In genomic region chr5:65103674-65104035, GRCh38 we compare ENCODE assay signal across 8 cellular contexts.
DNase-seq lines count a peak whose midpoint lies in the region; ATAC-seq and TF ChIP-seq lines count a peak whose summit lies in the region.

No MANE protein-coding gene starts in this region.

- H3K9me3 Mint-ChIP-seq in activated B cell treated with CpG ODN at 0.5 μM for 24 hours: no peaks in the 10 kb centered on the region

- ATAC-seq in activated B cell treated with CpG ODN at 0.5 μM for 24 hours (ENCODE audit: low read depth): no peak

- H3K4me1 ChIP-seq in left ventricle myocardium inferior (peaks cover 17% of the 10 kb centered on the region), SJCRH30 (peaks cover 10% of the 10 kb centered on the region; the same call in 1 of the 2 replicates)

- peak overlapping the region; percentile 81 for H3K4me3 Mint-ChIP-seq in activated B cell treated with CpG ODN at 0.5 μM for 24 hours

- POLR2A ChIA-PET in activated B cell treated with CpG ODN at 0.5 μM for 24 hours (lab: Charles Lee): interaction anchor here (0.6 to 2.0 kb wide), 9 partner anchors 43 to 1901 kb away, joined by 3 to 11 read pairs (median 4); no protein-coding TSS in a partner anchor

- H3K36me3 Mint-ChIP-seq in activated B cell treated with CpG ODN at 0.5 μM for 24 hours (ENCODE audit: low read depth): no peaks in the 10 kb centered on the region

- TF ChIP-seq CTCF in activated B cell treated with CpG ODN at 0.5 μM for 24 hours (IDR thresholded peaks at IDR 0.05): no peak
- no peak for TF ChIP-seq CTCF in left ventricle myocardium inferior (IDR thresholded peaks at IDR 0.05; ENCODE audit: borderline replicate concordance)

- peak; percentile 25 for DNase-seq in DMS79 treated with DMSO at 0.1 percent for 48 hours (lab: John Stamatoyannopoulos, UW)
- no peak for DNase-seq in DMS79 (lab: John Stamatoyannopoulos, UW)
- DNase-seq in activated B cell treated with CpG ODN at 0.5 μM for 24 hours: no peak
- no peak for DNase-seq in left ventricle myocardium inferior
- DNase-seq in stimulated activated CD8-positive, alpha-beta memory T cell treated with anti-CD3 and anti-CD28 coated beads, Interleukin-4, amount 100 ng/mL, for 48 hours: peak; percentile 30
- no peak for DNase-seq in stimulated activated CD4-positive, alpha-beta T cell treated with anti-CD3 and anti-CD28 coated beads, Interleukin-4, amount 100 ng/mL, for 24 hours
- DNase-seq in activated CD4-positive, CD25-positive, alpha-beta regulatory T cell (lab: John Stamatoyannopoulos, UW): no peak
- no peak for DNase-seq in SJCRH30

- no peaks in the 10 kb centered on the region for H3K27me3 Mint-ChIP-seq in activated B cell treated with CpG ODN at 0.5 μM for 24 hours

- H3K9me3 ChIP-seq in left ventricle myocardium inferior (replicated peaks): no peaks in the 10 kb centered on the region
- H3K9me3 ChIP-seq in SJCRH30 (replicated peaks): no peaks in the 10 kb centered on the region

- peak overlapping the region; percentile 71 for H3K4me3 ChIP-seq in left ventricle myocardium inferior
- no peak overlapping the region for H3K4me3 ChIP-seq in SJCRH30

- H3K27ac Mint-ChIP-seq in activated B cell treated with CpG ODN at 0.5 μM for 24 hours: peak overlapping the region; percentile 79

- H3K36me3 ChIP-seq in left ventricle myocardium inferior (no peaks in the 10 kb centered on the region), SJCRH30 (no peaks in the 10 kb centered on the region)

- CTCF ChIA-PET in activated B cell treated with CpG ODN at 0.5 μM for 24 hours (lab: Charles Lee): interaction anchor here (1.0 to 2.4 kb wide), 8 partner anchors 28 to 380 kb away, joined by 3 to 10 read pairs (median 4); no protein-coding TSS in a partner anchor

- peak overlapping the region; percentile 89 for H3K27ac ChIP-seq in left ventricle myocardium inferior (replicated peaks)
- H3K27ac ChIP-seq in SJCRH30: no peak overlapping the region

- H3K27me3 ChIP-seq in left ventricle myocardium inferior (ENCODE audit: low read depth) (no peaks in the 10 kb centered on the region), SJCRH30 (no peaks in the 10 kb centered on the region)

- intact Hi-C loops in activated B cell treated with CpG ODN at 0.5 μM for 24 hours (cut with micrococcal nuclease) (loop anchor here (1.0 to 10.0 kb wide), 9 partner anchors 27 to 521 kb away; partner anchors contain the start of genes CENPK, PPWD1, SHLD3 and TRAPPC13), left ventricle myocardium inferior (cut with micrococcal nuclease) (loop anchor here (10.0 kb wide), 1 partner anchor 381 kb away; the partner anchor contains the start of gene ADAMTS6)

- peaks cover 27% of the 10 kb centered on the region for H3K4me1 Mint-ChIP-seq in activated B cell treated with CpG ODN at 0.5 μM for 24 hours

Comparison
In these comparisons a context has a peak if more than half of its experiments do, and no peak if none do; other contexts are left out.
1. DNase-seq: peak in DMS79 treated with DMSO at 0.1 percent for 48 hours (single experiment) and stimulated activated CD8-positive, alpha-beta memory T cell treated with anti-CD3 and anti-CD28 coated beads, Interleukin-4, amount 100 ng/mL, for 48 hours (single experiment); none in DMS79 (single experiment), activated B cell treated with CpG ODN at 0.5 μM for 24 hours (single experiment), left ventricle myocardium inferior (single experiment), stimulated activated CD4-positive, alpha-beta T cell treated with anti-CD3 and anti-CD28 coated beads, Interleukin-4, amount 100 ng/mL, for 24 hours (single experiment), activated CD4-positive, CD25-positive, alpha-beta regulatory T cell (0 of 4) and SJCRH30 (0 of 2).